Comparison of ENCODE assay signal across 26 cellular contexts in the genomic region with DNA sequence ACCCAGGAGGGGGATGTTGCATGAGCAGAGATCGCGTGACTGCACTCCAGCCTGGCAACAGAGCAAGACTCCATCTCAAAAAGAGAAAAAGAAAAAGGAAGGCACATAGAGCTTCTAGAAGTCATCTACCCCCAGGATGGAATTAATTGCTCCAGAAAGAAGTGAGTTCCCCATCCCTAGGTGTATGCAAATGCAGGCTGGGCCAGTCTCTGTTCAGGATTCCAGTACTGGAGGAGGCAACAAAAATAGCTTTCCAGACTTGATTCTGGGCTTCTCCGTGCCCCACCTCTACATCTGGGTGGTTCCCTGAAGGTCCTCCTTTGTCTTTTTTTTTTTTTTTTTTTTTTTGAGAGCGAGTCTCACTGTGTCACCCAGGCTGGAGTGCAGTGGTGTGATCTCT. TPM values are rescaled to one million over a fixed set of nuclear protein-coding genes. Genes with fewer than 3 reads are reported as not detected.
DNase-seq lines count a peak whose midpoint lies in the region; ATAC-seq, FAIRE-seq and TF ChIP-seq lines count a peak whose summit lies in the region.
"Had no signal": no experiment of that assay in that cellular context is flagged by ENCODE, and none has a peak within 500 bp of the region (broad histone marks: within the 10 kb centered on the region; RNA-seq: fewer than 3 reads in every experiment).

No MANE protein-coding gene starts in this region.

- no peaks in the 10 kb centered on the region for H3K79me2 ChIP-seq in PC-9 (ENCODE audit: low read depth)

- peak overlapping the region in 1 of 2 experiments; percentile 84 for H2BK12ac ChIP-seq in mesenchymal stem cell (ENCODE audit: low read length in 2 of 2)

- peaks cover 14% of the 10 kb centered on the region; the same call in 1 of the 2 replicates for H3F3A ChIP-seq in PC-9 (ENCODE audit: insufficient read depth, low read depth)

- no peak for TF ChIP-seq RAD21 in A549 (conservative IDR thresholded peaks at IDR 0.05 in 1 of 2, IDR thresholded peaks at IDR 0.05 in 1 of 2)

- peak overlapping the region; percentile 61 for H3K4me2 ChIP-seq in A549
- H3K4me2 ChIP-seq in PC-9: peak overlapping the region; percentile 28
- no peak overlapping the region for H3K4me2 ChIP-seq in mesenchymal stem cell (ENCODE audit: low read length, poor library complexity, severe bottlenecking)

- ATAC-seq in A549 (no peak), HG02763 (IDR thresholded peaks at IDR 0.05; ENCODE audit: unreplicated experiment) (no peak)
- ATAC-seq: activated CD8-positive, alpha-beta memory T cell treated with anti-CD3 and anti-CD28 coated beads, Interleukin-2, amount 10 ng/mL, durations not matched to agents 7 days and 5 days; effector memory CD8-positive, alpha-beta T cell; left lobe of liver; stimulated activated naive CD8-positive, alpha-beta T cell treated with anti-CD3 and anti-CD28 coated beads, Interleukin-15, Interleukin-2, amounts not matched to agents 100 U/mL and 50 U/mL, for 24 hours had no signal

- no peak overlapping the region for H3K9ac ChIP-seq in mesenchymal stem cell (ENCODE audit: low read length)

- H3K23ac ChIP-seq in mesenchymal stem cell (ENCODE audit: low read length in 2 of 2): no peak overlapping the region

- H4K20me1 ChIP-seq in PC-9 (ENCODE audit: insufficient read depth): peaks cover 12% of the 10 kb centered on the region

- POLR2A ChIA-PET in A549 (lab: Yijun Ruan, JAX) (no interaction called here), PC-9 (lab: Charles Lee; ENCODE audit: unreplicated experiment) (no interaction called here)

- TF ChIP-seq EP300 in A549 (IDR thresholded peaks at IDR 0.05): no peak

- H2BK120ac ChIP-seq in mesenchymal stem cell (ENCODE audit: low read depth, low read length): peak overlapping the region; percentile 61

- H3K27me3 ChIP-seq in PC-9 (ENCODE audit: insufficient read depth, low read depth): no peaks in the 10 kb centered on the region
- H3K27me3 ChIP-seq in mesenchymal stem cell (ENCODE audit: control insufficient read depth in 1 of 2, insufficient read depth in 1 of 2, low read length in 2 of 2): peaks cover 0 to 24% of the 10 kb centered on the region in 2 experiments
- H3K27me3 ChIP-seq: sigmoid colon, upper lobe of right lung had no signal

- no peak for FAIRE-seq in A549 (lab: Jason Lieb, UNC)
- FAIRE-seq: astrocyte, islet of Langerhans had no signal

- H3K36me3 ChIP-seq in PC-9 (ENCODE audit: low read depth): no peaks in the 10 kb centered on the region
- no peaks in the 10 kb centered on the region for H3K36me3 ChIP-seq in mesenchymal stem cell (ENCODE audit: control insufficient read depth in 1 of 2, insufficient read depth in 2 of 2, low read depth in 1 of 2, low read length in 2 of 2)
- H3K36me3 ChIP-seq: sigmoid colon, upper lobe of right lung had no signal

- H2BK15ac ChIP-seq in mesenchymal stem cell (ENCODE audit: low read depth, poor library complexity, severe bottlenecking): peak overlapping the region; percentile 89

- H2AFZ ChIP-seq in PC-9 (no peak overlapping the region), mesenchymal stem cell (ENCODE audit: low read depth, low read length) (no peak overlapping the region)

- CTCF ChIA-PET in A549 (lab: Yijun Ruan, JAX): interaction anchor here (1.4 kb wide), 1 partner anchor 54 kb away, joined by 7 read pairs; no protein-coding TSS in a partner anchor
- CTCF ChIA-PET in PC-9 (lab: Charles Lee): no interaction called here

- H3K4ac ChIP-seq in mesenchymal stem cell (ENCODE audit: low read depth in 1 of 2, low read length in 2 of 2): peak overlapping the region in 1 of 2 experiments; percentile 75

- TF ChIP-seq POLR2A in A549 (IDR thresholded peaks at IDR 0.05; ENCODE audit: low read length): no peak

- no peak overlapping the region for H4K91ac ChIP-seq in mesenchymal stem cell (ENCODE audit: low read length)

- H3K14ac ChIP-seq in mesenchymal stem cell (ENCODE audit: low read length in 2 of 2): no peak overlapping the region

- TF ChIP-seq CTCF in A549 (IDR thresholded peaks at IDR 0.05) (no peak), PC-9 (conservative IDR thresholded peaks at IDR 0.05) (no peak)

- peak overlapping the region; percentile 54 to 90 for H3K18ac ChIP-seq in mesenchymal stem cell (ENCODE audit: low read depth in 1 of 2, low read length in 2 of 2)

- H2BK5ac ChIP-seq in mesenchymal stem cell (ENCODE audit: low read depth, low read length, poor library complexity, severe bottlenecking): no peak overlapping the region

- H3K4me1 ChIP-seq in A549 (peaks cover 76% of the 10 kb centered on the region), PC-9 (replicated peaks; ENCODE audit: insufficient read depth) (peaks cover 9% of the 10 kb centered on the region), mesenchymal stem cell (ENCODE audit: control insufficient read depth, insufficient read depth, low read depth, low read length) (peaks cover 14% of the 10 kb centered on the region)
- H3K4me1 ChIP-seq: upper lobe of right lung had no signal

- intact Hi-C loops in PC-9 (cut with micrococcal nuclease; ENCODE audit: unreplicated experiment): no loop called here

- no peak overlapping the region for H2AK5ac ChIP-seq in mesenchymal stem cell (ENCODE audit: low read length, severe bottlenecking)

- H4K8ac ChIP-seq in mesenchymal stem cell (ENCODE audit: low read length): no peak overlapping the region

- no peaks in the 10 kb centered on the region for H3K9me3 ChIP-seq in A549
- H3K9me3 ChIP-seq in PC-9 (ENCODE audit: insufficient read depth, low read depth): no peaks in the 10 kb centered on the region
- no peaks in the 10 kb centered on the region for H3K9me3 ChIP-seq in mesenchymal stem cell (ENCODE audit: control insufficient read depth, low read length)
- H3K9me3 ChIP-seq: sigmoid colon, upper lobe of right lung had no signal

- WGBS in A549 (ENCODE audit: missing lambda C conversion rate): 60% methylated on average over 4 of the region's 4 CpGs
- WGBS in mesenchymal stem cell: 96% methylated on average over 3 of the region's 4 CpGs

- H3K27ac ChIP-seq in A549: peak overlapping the region; percentile 80 to 90
- no peak overlapping the region for H3K27ac ChIP-seq in PC-9
- no peak overlapping the region for H3K27ac ChIP-seq in mesenchymal stem cell (ENCODE audit: low read length, poor library complexity, severe bottlenecking)
- H3K27ac ChIP-seq: upper lobe of right lung had no signal

- H3K79me1 ChIP-seq in mesenchymal stem cell (replicated peaks; ENCODE audit: low read length, poor library complexity, severe bottlenecking): peaks cover 22% of the 10 kb centered on the region

- no peak for DNase-seq in A549 (ENCODE audit: low read depth in 1 of 2, low spot score in 1 of 2)
- DNase-seq in DMS53 (lab: John Stamatoyannopoulos, UW): peak; percentile 47
- no peak for DNase-seq in PC-9
- DNase-seq in mesenchymal stem cell: no peak
- DNase-seq in activated CD4-positive, alpha-beta T cell treated with anti-CD3 and anti-CD28 coated beads for 1 hour: no peak
- no peak for DNase-seq in EL
- no peak for DNase-seq in NCI-H1694 (lab: John Stamatoyannopoulos, UW)
- DNase-seq: activated CD4-positive, alpha-beta T cell treated with anti-CD3 and anti-CD28 coated beads, Interleukin-2, amount 50 U/mL, for 4 hours; activated CD8-positive, alpha-beta memory T cell treated with anti-CD3 and anti-CD28 coated beads, Interleukin-2, amount 10 ng/mL, durations not matched to agents 7 days and 5 days; activated gamma-delta T cell treated with Interleukin-2 at 50 U/mL for 16 hours; activated T-cell treated with anti-CD3 and anti-CD28 coated beads, Interleukin-2, amount 50 U/mL, for 48 hours; cortex of kidney; DND-41; effector memory CD8-positive, alpha-beta T cell; erythroblast; NCI-H1436 treated with DMSO at 0.1 percent for 48 hours; posterior cingulate gyrus; RPMI8226; sigmoid colon; stimulated activated naive CD8-positive, alpha-beta T cell treated with anti-CD3 and anti-CD28 coated beads, Interleukin-15, Interleukin-2, amounts not matched to agents 100 U/mL and 50 U/mL, for 24 hours; T-helper 1 cell had no signal

- H3K9me2 ChIP-seq in PC-9 (ENCODE audit: insufficient read depth): no peaks in the 10 kb centered on the region

- BruUV-seq in PC-9 (replicated peaks; lab: Mats Ljungman, UMichigan): no TSS peak

- H3K4me3 ChIP-seq in A549: no peak overlapping the region
- H3K4me3 ChIP-seq in PC-9: no peak overlapping the region
- H3K4me3 ChIP-seq in mesenchymal stem cell (ENCODE audit: insufficient read depth in 1 of 2, low read depth in 1 of 2, low read length in 2 of 2): no peak overlapping the region
- H3K4me3 ChIP-seq: sigmoid colon, upper lobe of right lung had no signal

TF ChIP-seq in A549, 52 proteins besides CTCF, POLR2A, EP300 and RAD21:
- TF ChIP-seq JUN (IDR thresholded peaks at IDR 0.05): no peak
- peak; percentile 38 for TF ChIP-seq ZFP36 (IDR thresholded peaks at IDR 0.05; ENCODE audit: borderline replicate concordance, partially characterized antibody)

RNA-seq across cellular contexts. Expression of a gene that starts 28.6 kb away (rescaled TPM):
- polyA plus RNA-seq in A549 (2011; rRNA removed): 6.0 and 11.8 TPM in 2 replicates
- 9.8 and 19.0 TPM in 2 replicates for polyA plus RNA-seq in A549 (2012; cell fraction: cytosol; rRNA removed)
- 11.2 and 14.7 TPM in 2 replicates for polyA plus RNA-seq in A549 (2012; cell fraction: nucleus; rRNA removed)
- 4.6 to 5.2 TPM (median 4.8 TPM) in 3 replicates for polyA plus RNA-seq in A549 (2017; fragmentation: RNase III; extraction: RNeasy Plus Mini Kit Qiagen cat#74134 plus additional on column Dnase treatment)
- polyA minus RNA-seq in A549 (2011; rRNA and poly(A)+ RNA removed): 67.9 and 89.4 TPM in 2 replicates
- total RNA-seq in PC-9 (2021): 35.2 and 49.1 TPM in 2 replicates
- polyA plus RNA-seq in mesenchymal stem cell (2013, experiment 1 of 2): 5.7 TPM
- polyA plus RNA-seq in mesenchymal stem cell (2013, experiment 2 of 2): 4.8 TPM

Comparison
In these comparisons a context has a peak if more than half of its experiments do, and no peak if none do; other contexts are left out.
1. H3K27ac ChIP-seq: peak in A549 (2 of 2); none in PC-9 (single experiment) and mesenchymal stem cell (single experiment).